13 cellular contexts compared by ENCODE assay signal in the genomic region with DNA sequence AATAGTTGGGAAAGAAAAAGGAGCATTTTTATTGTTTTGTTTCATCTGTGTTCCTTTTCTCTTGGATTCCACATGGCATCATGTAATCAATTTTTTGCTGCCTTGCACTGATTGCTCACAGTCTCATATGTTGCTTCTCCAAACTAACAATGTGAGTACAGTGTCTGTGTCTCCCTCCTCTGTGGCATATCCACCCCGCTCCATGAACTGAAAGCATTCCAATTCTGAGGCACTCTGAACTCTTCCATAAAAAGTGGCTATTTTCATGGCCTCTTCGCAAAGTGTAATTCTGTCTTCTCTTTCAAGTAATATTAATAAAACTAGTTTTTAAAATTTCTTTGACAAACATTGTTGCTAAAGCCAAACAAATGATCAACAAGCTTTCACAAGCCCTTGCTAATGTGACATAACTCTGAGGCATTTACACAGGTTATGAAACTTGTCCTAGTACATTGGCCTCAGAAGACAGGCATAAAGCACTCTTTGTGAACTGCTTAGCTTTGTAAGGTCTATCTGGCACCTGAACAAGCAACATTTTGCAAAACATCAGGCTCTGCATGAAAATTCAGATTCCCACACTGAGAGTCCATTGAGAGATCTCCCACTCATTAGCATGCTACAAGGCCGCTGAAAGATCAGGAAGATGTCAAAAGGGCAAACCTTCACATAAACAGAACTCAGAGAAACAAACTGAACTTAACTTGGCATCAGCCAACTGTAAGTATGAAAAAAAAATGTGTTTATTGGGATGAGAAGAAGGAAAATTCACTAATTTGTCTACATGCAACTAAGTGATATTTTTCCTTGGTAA. TPM values are rescaled to one million over a fixed set of nuclear protein-coding genes. Genes with fewer than 3 reads are reported as not detected.
DNase-seq lines count a peak whose midpoint lies in the region; ATAC-seq and TF ChIP-seq lines count a peak whose summit lies in the region.
"Had no signal": no experiment of that assay in that cellular context is flagged by ENCODE, and none has a peak within 500 bp of the region (broad histone marks: within the 10 kb centered on the region; RNA-seq: fewer than 3 reads in every experiment).

No MANE protein-coding gene starts in this region.

- H3K27me3 Mint-ChIP-seq in GM23338 (ENCODE audit: insufficient read depth, low read depth, poor library complexity), result peaks cover 6% of the 10 kb centered on the region
- H3K27me3 Mint-ChIP-seq: activated naive CD4-positive, alpha-beta T cell treated with anti-CD3 and anti-CD28 coated beads, Interleukin-2, amount 50 U/mL, for 24 hours; naive thymus-derived CD8-positive, alpha-beta T cell had no signal

- intact Hi-C loops in mammary epithelial cell (cut with micrococcal nuclease), result no loop called here
- intact Hi-C loops in heart left ventricle (cut with DNase I), result no loop called here
- intact Hi-C loops in psoas muscle (cut with DNase I), result no loop called here

- ATAC-seq in GM23338 (no peak; the same call in 2 of the 3 replicates), heart left ventricle (peak; percentile 38 to 48 (median 42)), psoas muscle (peak; percentile 36 to 86 (median 74)), HG03354 (IDR thresholded peaks at IDR 0.05; ENCODE audit: poor library complexity, severe bottlenecking, unreplicated experiment) (no peak), HG02870 (IDR thresholded peaks at IDR 0.05; ENCODE audit: unreplicated experiment) (no peak)
- ATAC-seq: activated CD8-positive, alpha-beta T cell treated with anti-CD3 and anti-CD28 coated beads, Interleukin-2, amount 10 ng/mL, durations not matched to agents 7 days and 5 days; naive thymus-derived CD8-positive, alpha-beta T cell; Panc1 had no signal

- H4K20me1 ChIP-seq in GM23338 (replicated peaks; ENCODE audit: insufficient read depth) (no peaks in the 10 kb centered on the region), mammary epithelial cell (ENCODE audit: insufficient read depth, low read length) (no peaks in the 10 kb centered on the region)

- no peak for TF ChIP-seq CTCF in GM23338 (conservative IDR thresholded peaks at IDR 0.05; ENCODE audit: low read depth in 2 of 2)
- TF ChIP-seq CTCF in mammary epithelial cell (conservative IDR thresholded peaks at IDR 0.05 in 1 of 2, IDR thresholded peaks at IDR 0.05 in 1 of 2; ENCODE audit: extremely low read depth in 1 of 2, insufficient read depth in 1 of 2, low read depth in 1 of 2, low read length in 2 of 2), result no peak
- no peak for TF ChIP-seq CTCF in heart left ventricle (IDR thresholded peaks at IDR 0.05)
- no peak for TF ChIP-seq CTCF in psoas muscle (IDR thresholded peaks at IDR 0.05)

- no TSS peak for BruUV-seq in mammary epithelial cell (replicated peaks; lab: Mats Ljungman, UMichigan)

- H3K36me3 ChIP-seq in GM23338 (ENCODE audit: insufficient read depth), result no peaks in the 10 kb centered on the region
- peaks cover 1% of the 10 kb centered on the region for H3K36me3 ChIP-seq in mammary epithelial cell (ENCODE audit: insufficient read depth, low read length)
- H3K36me3 ChIP-seq in heart left ventricle, result peaks cover 0 to 9% (median 0%) of the 10 kb centered on the region in 9 donors
- peaks cover 0 to 7% of the 10 kb centered on the region in 2 donors for H3K36me3 ChIP-seq in psoas muscle (ENCODE audit: insufficient read depth in 1 of 2, low read depth in 1 of 2)
- H3K36me3 ChIP-seq: BE2C had no signal

- peaks cover 29% of the 10 kb centered on the region for H3K4me1 Mint-ChIP-seq in GM23338
- H3K4me1 Mint-ChIP-seq: activated naive CD4-positive, alpha-beta T cell treated with anti-CD3 and anti-CD28 coated beads, Interleukin-2, amount 50 U/mL, for 24 hours; naive thymus-derived CD8-positive, alpha-beta T cell had no signal

- in situ Hi-C loops in mammary epithelial cell (cut with MboI; ENCODE audit: low sequenced_read_pairs in 2 of 2), result no loop called here

- H3K27me3 ChIP-seq in GM23338 (ENCODE audit: insufficient read depth), result no peaks in the 10 kb centered on the region
- H3K27me3 ChIP-seq in mammary epithelial cell (ENCODE audit: insufficient read depth, low read length), result no peaks in the 10 kb centered on the region
- no peaks in the 10 kb centered on the region for H3K27me3 ChIP-seq in heart left ventricle
- H3K27me3 ChIP-seq in psoas muscle (ENCODE audit: insufficient read depth in 3 of 3, low read length in 2 of 3), result no peaks in the 10 kb centered on the region
- H3K27me3 ChIP-seq: BE2C had no signal

- peak overlapping the region; percentile 35 for H3K9ac ChIP-seq in mammary epithelial cell (ENCODE audit: insufficient read depth, low read length)

- TF ChIP-seq POLR2A in heart left ventricle (IDR thresholded peaks at IDR 0.05), result no peak

- CTCF ChIA-PET in mammary epithelial cell (lab: Charles Lee; ENCODE audit: low non-redundant PET), result no interaction called here

- peak overlapping the region; percentile 21 for H3K27ac Mint-ChIP-seq in GM23338
- H3K27ac Mint-ChIP-seq: activated CD8-positive, alpha-beta T cell treated with anti-CD3 and anti-CD28 coated beads, Interleukin-2, amount 10 ng/mL, durations not matched to agents 7 days and 5 days; activated naive CD4-positive, alpha-beta T cell treated with anti-CD3 and anti-CD28 coated beads, Interleukin-2, amount 50 U/mL, for 24 hours had no signal

- DNase-seq in GM23338 (ENCODE audit: low spot score), result no peak
- peak; percentile 81 for DNase-seq in mammary epithelial cell
- no peak for DNase-seq in heart left ventricle
- no peak for DNase-seq in psoas muscle
- DNase-seq in HCEC 1CT, result no peak
- DNase-seq in OCI-M1 (lab: John Stamatoyannopoulos, UW), result no peak
- DNase-seq: activated CD8-positive, alpha-beta T cell treated with anti-CD3 and anti-CD28 coated beads, Interleukin-2, amount 10 ng/mL, durations not matched to agents 7 days and 5 days; BE2C; naive thymus-derived CD8-positive, alpha-beta T cell had no signal

- H2AFZ ChIP-seq in GM23338 (no peak overlapping the region), mammary epithelial cell (ENCODE audit: low read depth, low read length) (peak overlapping the region; percentile 39)

- H3K27ac ChIP-seq in GM23338 (ENCODE audit: low read depth) (peak overlapping the region; percentile 5), mammary epithelial cell (ENCODE audit: insufficient read depth, low read depth, low read length) (peak overlapping the region; percentile 57), heart left ventricle (peak overlapping the region in 10 of 12 donors; percentile 18 to 77 (median 53)), psoas muscle (no peak overlapping the region)

- H3K9me2 ChIP-seq in GM23338 (ENCODE audit: insufficient read depth), result no peaks in the 10 kb centered on the region

- 8% methylated on average over 3 of the region's 3 CpGs for WGBS in mammary epithelial cell (ENCODE audit: low coverage, missing lambda C conversion rate)
- 53 to 85% (median 71%) methylated on average over 3 of the region's 3 CpGs for WGBS in heart left ventricle, 4 donors
- 49 to 63% (median 57%) methylated on average over 3 of the region's 3 CpGs for WGBS in psoas muscle, 3 donors

- H3K9me3 Mint-ChIP-seq in GM23338, result no peaks in the 10 kb centered on the region
- H3K9me3 Mint-ChIP-seq: activated naive CD4-positive, alpha-beta T cell treated with anti-CD3 and anti-CD28 coated beads, Interleukin-2, amount 50 U/mL, for 24 hours had no signal

- H3K79me2 ChIP-seq in GM23338 (replicated peaks; ENCODE audit: insufficient read depth), result no peaks in the 10 kb centered on the region
- no peaks in the 10 kb centered on the region for H3K79me2 ChIP-seq in mammary epithelial cell (ENCODE audit: insufficient read depth, low read length)

- no peaks in the 10 kb centered on the region for H3F3A ChIP-seq in GM23338 (replicated peaks; ENCODE audit: low read depth)

- no peak overlapping the region; the same call in 2 of the 3 replicates for H3K4me3 Mint-ChIP-seq in GM23338
- H3K4me3 Mint-ChIP-seq: activated CD8-positive, alpha-beta T cell treated with anti-CD3 and anti-CD28 coated beads, Interleukin-2, amount 10 ng/mL, durations not matched to agents 7 days and 5 days; activated naive CD4-positive, alpha-beta T cell treated with anti-CD3 and anti-CD28 coated beads, Interleukin-2, amount 50 U/mL, for 24 hours; naive thymus-derived CD8-positive, alpha-beta T cell had no signal

- peak overlapping the region; percentile 62 for H3K4me2 ChIP-seq in GM23338
- peak overlapping the region; percentile 65 for H3K4me2 ChIP-seq in mammary epithelial cell (ENCODE audit: insufficient read depth, low read depth, low read length)

- dilution Hi-C loops in mammary epithelial cell (cut with HindIII; ENCODE audit: low sequenced_read_pairs), result no loop called here

- H3K4me1 ChIP-seq in GM23338 (ENCODE audit: insufficient read depth), result peaks cover 20% of the 10 kb centered on the region
- peaks cover 17% of the 10 kb centered on the region for H3K4me1 ChIP-seq in mammary epithelial cell (ENCODE audit: insufficient read depth, low read length)
- H3K4me1 ChIP-seq in heart left ventricle, result peaks cover 0 to 30% (median 12%) of the 10 kb centered on the region in 12 donors
- H3K4me1 ChIP-seq in psoas muscle, result peaks cover 10% of the 10 kb centered on the region
- H3K4me1 ChIP-seq: BE2C had no signal

- H3K4me3 ChIP-seq in GM23338 (0 out of 2 replicates have a peak overlapping the region, but pooled peaks have one; percentile 2), mammary epithelial cell (replicated peaks in 1 of 3; ENCODE audit: insufficient read depth in 1 of 3, low read depth in 2 of 3, low read length in 3 of 3) (no peak overlapping the region), heart left ventricle (no peak overlapping the region), psoas muscle (no peak overlapping the region)

- H3K9me3 ChIP-seq in mammary epithelial cell (replicated peaks; ENCODE audit: insufficient read depth, low read length) (no peaks in the 10 kb centered on the region), heart left ventricle (peaks cover 0 to 9% (median 0%) of the 10 kb centered on the region in 12 donors), psoas muscle (no peaks in the 10 kb centered on the region)
- H3K9me3 ChIP-seq: BE2C had no signal

- no peaks in the 10 kb centered on the region for H3K36me3 Mint-ChIP-seq in GM23338 (ENCODE audit: low read depth)

RNA-seq across cellular contexts. Expression of a gene that starts 33.0 kb away (rescaled TPM):
- 2.3 and 4.1 TPM in 2 replicates for total RNA-seq in GM23338 (2014; rRNA removed; shearing (Covaris generic))
- 0.34 and 0.47 TPM in 2 replicates for polyA plus RNA-seq in GM23338 (2016; fragmentation: Nextera tagmentation; extraction: Ambion mirVana)
- 1 to 10 TPM; 4.7 to 7.8 TPM for total RNA-seq in mammary epithelial cell
- 2.8 TPM for polyA plus RNA-seq in mammary epithelial cell
- polyA minus RNA-seq in mammary epithelial cell, result not detected
- total RNA-seq in heart left ventricle, result 1 to 10 TPM in 7 of 9 donors, under 1 TPM in 2; 0.67 to 2.2 (median 1.2) TPM
- polyA plus RNA-seq in heart left ventricle, result under 1 TPM; 0.84 to 0.98 TPM
- 1 to 10 TPM in 2 of 4 donors, under 1 TPM in 2; 0.51 to 1.3 (median 1.0) TPM for total RNA-seq in psoas muscle
- 1 to 10 TPM in 1 of 3 donors, under 1 TPM in 2; 0.29 to 1.9 (median 0.38) TPM for polyA plus RNA-seq in psoas muscle

RNA-seq across cellular contexts. Expression of a gene that starts 39.9 kb away (rescaled TPM):
- 22.7 and 35.0 TPM in 2 replicates for total RNA-seq in GM23338 (2014; rRNA removed; shearing (Covaris generic))
- polyA plus RNA-seq in GM23338 (2016; fragmentation: Nextera tagmentation; extraction: Ambion mirVana) (38.1 and 41.2 TPM in 2 replicates), mammary epithelial cell (23.5 TPM), heart left ventricle (10 to 100 TPM; 14.6 to 63.6 TPM), psoas muscle (10 to 100 TPM; 28.2 to 49.6 (median 34.4) TPM)
- total RNA-seq in mammary epithelial cell (10 to 100 TPM; 34.2 to 53.7 TPM), heart left ventricle (10 to 100 TPM; 32.3 to 49.8 (median 42.7) TPM), psoas muscle (10 to 100 TPM; 23.8 to 27.1 (median 25.5) TPM)
- polyA minus RNA-seq in mammary epithelial cell, result 13.5 TPM

RNA-seq across cellular contexts. Expression of a gene that starts 40.0 kb away (rescaled TPM):
- 28.9 and 30.5 TPM in 2 replicates for total RNA-seq in GM23338 (2014; rRNA removed; shearing (Covaris generic))
- polyA plus RNA-seq in GM23338 (2016; fragmentation: Nextera tagmentation; extraction: Ambion mirVana) (20.1 and 22.4 TPM in 2 replicates), mammary epithelial cell (10.4 TPM), heart left ventricle (1 to 10 TPM; 4.2 to 6.7 TPM), psoas muscle (1 to 10 TPM; 2.9 to 6.4 (median 3.8) TPM)
- total RNA-seq in mammary epithelial cell (10 to 100 TPM; 18.2 to 22.0 TPM), heart left ventricle (10 to 100 TPM in 5 of 9 donors, 1 to 10 TPM in 4; 7.0 to 18.0 (median 11.6) TPM), psoas muscle (1 to 10 TPM; 3.5 to 6.8 (median 5.9) TPM)
- 13.2 TPM for polyA minus RNA-seq in mammary epithelial cell

RNA-seq across cellular contexts. Expression of a gene that starts 59.2 kb away (rescaled TPM):
- 17.9 and 20.9 TPM in 2 replicates for total RNA-seq in GM23338 (2014; rRNA removed; shearing (Covaris generic))
- polyA plus RNA-seq in GM23338 (2016; fragmentation: Nextera tagmentation; extraction: Ambion mirVana) (25.8 and 27.1 TPM in 2 replicates), mammary epithelial cell (9.2 TPM), heart left ventricle (10 to 100 TPM in 1 of 2 donors, 1 to 10 TPM in 1; 4.2 to 10.1 TPM), psoas muscle (10 to 100 TPM in 1 of 3 donors, 1 to 10 TPM in 2; 8.1 to 13.9 (median 8.5) TPM)
- total RNA-seq in mammary epithelial cell (10 to 100 TPM in 1 of 2 donors, 1 to 10 TPM in 1; 6.8 to 11.2 TPM), heart left ventricle (1 to 10 TPM; 1.4 to 6.0 (median 2.9) TPM), psoas muscle (1 to 10 TPM; 3.5 to 5.5 (median 4.9) TPM)
- 4.5 TPM for polyA minus RNA-seq in mammary epithelial cell

Comparison
In these comparisons a context has a peak if more than half of its experiments do, and no peak if none do; other contexts are left out.
1. ATAC-seq: peak in heart left ventricle (4 of 4) and psoas muscle (4 of 4); none in GM23338 (single experiment), HG03354 (single experiment) and HG02870 (single experiment).